ENCODE assay signal across 11 cellular contexts in the genomic region with DNA sequence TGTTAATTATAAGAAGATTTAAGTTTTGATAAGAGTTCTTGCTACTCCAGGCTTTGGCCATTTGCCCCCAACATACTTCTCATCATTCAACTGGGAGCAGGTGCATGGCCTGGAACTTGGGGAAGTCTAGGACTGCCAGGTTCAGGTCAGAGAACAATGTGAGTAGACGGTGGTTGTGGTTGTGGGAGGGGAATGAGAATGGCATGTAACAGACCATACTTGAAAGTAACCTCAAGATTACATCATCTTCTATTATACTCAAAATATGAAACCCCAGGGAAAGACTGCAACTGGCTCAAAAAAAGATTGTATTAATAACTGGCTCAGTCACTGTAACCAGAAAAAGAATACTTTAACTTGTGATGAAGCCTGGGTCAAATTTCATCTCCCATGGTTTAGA.
DNase-seq lines count a peak whose midpoint lies in the region; ATAC-seq lines count a peak whose summit lies in the region.
"Had no signal": no experiment of that assay in that cellular context is flagged by ENCODE, and none has a peak within 500 bp of the region (broad histone marks: within the 10 kb centered on the region; RNA-seq: fewer than 3 reads in every experiment).

No MANE protein-coding gene starts in this region.

- peak overlapping the region; percentile 36 for H3K27ac Mint-ChIP-seq in activated naive CD8-positive, alpha-beta T cell treated with anti-CD3 and anti-CD28 coated beads, Interleukin-2, amount 50 U/mL, for 24 hours
- H3K27ac Mint-ChIP-seq: memory B cell had no signal

- H3K4me3 Mint-ChIP-seq in activated naive CD8-positive, alpha-beta T cell treated with anti-CD3 and anti-CD28 coated beads, Interleukin-2, amount 50 U/mL, for 24 hours: no peak overlapping the region
- H3K4me3 Mint-ChIP-seq: CD8-positive, alpha-beta memory T cell; memory B cell had no signal

- no peaks in the 10 kb centered on the region for H3K9me3 Mint-ChIP-seq in activated naive CD8-positive, alpha-beta T cell treated with anti-CD3 and anti-CD28 coated beads, Interleukin-2, amount 50 U/mL, for 24 hours

- ATAC-seq in HG03457 (IDR thresholded peaks at IDR 0.05; ENCODE audit: unreplicated experiment): peak; percentile 89
- peak; percentile 81 for ATAC-seq in activated naive CD8-positive, alpha-beta T cell treated with anti-CD3 and anti-CD28 coated beads, Interleukin-2, amount 50 U/mL, for 24 hours
- ATAC-seq in GM21576 (IDR thresholded peaks at IDR 0.05; ENCODE audit: unreplicated experiment): no peak
- ATAC-seq in GM19023 (IDR thresholded peaks at IDR 0.05; ENCODE audit: unreplicated experiment): no peak
- ATAC-seq in HG03108 (IDR thresholded peaks at IDR 0.05; ENCODE audit: unreplicated experiment): no peak

- H3K36me3 Mint-ChIP-seq in activated naive CD8-positive, alpha-beta T cell treated with anti-CD3 and anti-CD28 coated beads, Interleukin-2, amount 50 U/mL, for 24 hours (ENCODE audit: low read depth): no peaks in the 10 kb centered on the region
- H3K36me3 Mint-ChIP-seq: memory B cell had no signal

- peaks cover 13% of the 10 kb centered on the region for H3K4me1 Mint-ChIP-seq in activated naive CD8-positive, alpha-beta T cell treated with anti-CD3 and anti-CD28 coated beads, Interleukin-2, amount 50 U/mL, for 24 hours
- H3K4me1 Mint-ChIP-seq: memory B cell had no signal

- no peaks in the 10 kb centered on the region for H3K27me3 Mint-ChIP-seq in activated naive CD8-positive, alpha-beta T cell treated with anti-CD3 and anti-CD28 coated beads, Interleukin-2, amount 50 U/mL, for 24 hours
- H3K27me3 Mint-ChIP-seq: CD8-positive, alpha-beta memory T cell; memory B cell had no signal

- peak; percentile 5 for DNase-seq in stimulated activated naive CD4-positive, alpha-beta T cell treated with Interleukin-2 at 50 U/mL for 16 hours (lab: John Stamatoyannopoulos, UW)
- DNase-seq in stimulated activated naive CD4-positive, alpha-beta T cell (lab: John Stamatoyannopoulos, UW): no peak
- DNase-seq in activated naive CD8-positive, alpha-beta T cell treated with anti-CD3 and anti-CD28 coated beads, Interleukin-2, amount 50 U/mL, for 24 hours: peak; percentile 10
- DNase-seq in GDM1 (lab: John Stamatoyannopoulos, UW): no peak
- DNase-seq: SHP77 had no signal

Comparison
In these comparisons a context has a peak if more than half of its experiments do, and no peak if none do; other contexts are left out.
1. DNase-seq: peak in stimulated activated naive CD4-positive, alpha-beta T cell treated with Interleukin-2 at 50 U/mL for 16 hours (single experiment) and activated naive CD8-positive, alpha-beta T cell treated with anti-CD3 and anti-CD28 coated beads, Interleukin-2, amount 50 U/mL, for 24 hours (single experiment); none in stimulated activated naive CD4-positive, alpha-beta T cell (0 of 6) and GDM1 (single experiment).
2. ATAC-seq: peak in HG03457 (single experiment) and activated naive CD8-positive, alpha-beta T cell treated with anti-CD3 and anti-CD28 coated beads, Interleukin-2, amount 50 U/mL, for 24 hours (single experiment); none in GM21576 (single experiment), GM19023 (single experiment) and HG03108 (single experiment).